Comparison of ENCODE assay signal across 8 cellular contexts in genomic region chr5:141618030-141618803, GRCh38. TPM values are rescaled to one million over a fixed set of nuclear protein-coding genes. Genes with fewer than 3 reads are reported as not detected.
DNase-seq lines count a peak whose midpoint lies in the region; ATAC-seq, FAIRE-seq and TF ChIP-seq lines count a peak whose summit lies in the region.

No MANE protein-coding gene starts in this region.

- H3K4me1 Mint-ChIP-seq in astrocyte (ENCODE audit: low read depth, unreplicated experiment), result peaks cover 13% of the 10 kb centered on the region

- peak overlapping the region; percentile 86 for H3K4me2 ChIP-seq in astrocyte (ENCODE audit: low read length)
- H3K4me2 ChIP-seq in smooth muscle cell, result peak overlapping the region; percentile 97

- H2AFZ ChIP-seq in astrocyte (ENCODE audit: low read depth, low read length) (peak overlapping the region; percentile 46), smooth muscle cell (ENCODE audit: low read depth) (peak overlapping the region; percentile 65)

- no peaks in the 10 kb centered on the region for H3K9me3 ChIP-seq in HUES64 (ENCODE audit: insufficient read depth, low read depth, low read length)
- no peaks in the 10 kb centered on the region for H3K9me3 ChIP-seq in astrocyte (ENCODE audit: insufficient read depth, low read depth, low read length)
- H3K9me3 ChIP-seq in smooth muscle cell (replicated peaks; ENCODE audit: low read depth), result no peaks in the 10 kb centered on the region

- peaks cover 29% of the 10 kb centered on the region for H4K20me1 ChIP-seq in astrocyte (ENCODE audit: insufficient read depth, low read length)
- H4K20me1 ChIP-seq in smooth muscle cell (ENCODE audit: low read depth), result peaks cover 42% of the 10 kb centered on the region

- peaks cover 51% of the 10 kb centered on the region for H3K79me2 ChIP-seq in astrocyte (ENCODE audit: insufficient read depth, low read length)
- peaks cover 46% of the 10 kb centered on the region for H3K79me2 ChIP-seq in smooth muscle cell (ENCODE audit: low read depth)

- peak overlapping the region; percentile 73 for H3K27ac Mint-ChIP-seq in astrocyte (ENCODE audit: unreplicated experiment)

- no peaks in the 10 kb centered on the region for H3K27me3 Mint-ChIP-seq in astrocyte (ENCODE audit: low read depth, unreplicated experiment)

- H3K36me3 Mint-ChIP-seq in astrocyte (ENCODE audit: low read depth, unreplicated experiment), result peaks cover 3% of the 10 kb centered on the region

- peaks cover 24% of the 10 kb centered on the region for H3F3A ChIP-seq in smooth muscle cell (ENCODE audit: low read depth)

- H3K9me3 Mint-ChIP-seq in astrocyte (ENCODE audit: unreplicated experiment), result no peaks in the 10 kb centered on the region

- DNase-seq in ELF-1 (ENCODE audit: low read depth, low spot score) (peak; percentile 73), astrocyte (ENCODE audit: low read depth) (no peak), smooth muscle cell (lab: John Stamatoyannopoulos, UW; ENCODE audit: unreplicated experiment) (peak; percentile 68), pons (ENCODE audit: low spot score) (no peak)

- WGBS in HUES64, result under 1% methylated on average over 36 of the region's 36 CpGs
- WGBS in smooth muscle cell (ENCODE audit: low lambda C conversion rate), result under 1% methylated on average over 23 of the region's 36 CpGs

- H3K4me1 ChIP-seq in HUES64 (ENCODE audit: insufficient read depth, low read length) (peaks cover 39% of the 10 kb centered on the region), astrocyte (ENCODE audit: insufficient read depth, low read length) (peaks cover 11% of the 10 kb centered on the region), smooth muscle cell (ENCODE audit: low read depth) (peaks cover 28% of the 10 kb centered on the region)

- peak overlapping the region; percentile 93 for H3K4me3 Mint-ChIP-seq in astrocyte (ENCODE audit: unreplicated experiment)

- H3K4me3 ChIP-seq in HUES64 (ENCODE audit: low read length) (peak overlapping the region; percentile 84), astrocyte (ENCODE audit: insufficient read depth, low read depth, low read length) (peak overlapping the region; percentile 62), iPS-11a (ENCODE audit: low read depth, low read length) (peak overlapping the region; percentile 73), smooth muscle cell (peak overlapping the region; percentile 94)

- H3K9ac ChIP-seq in HUES64 (ENCODE audit: low read depth, low read length) (peak overlapping the region; percentile 91), astrocyte (ENCODE audit: low read length) (peak overlapping the region; percentile 88), smooth muscle cell (ENCODE audit: low read depth) (peak overlapping the region; percentile 90)

- peak; percentile 30 for ATAC-seq in GM21529 (IDR thresholded peaks at IDR 0.05; ENCODE audit: unreplicated experiment)
- ATAC-seq in SK-N-SH treated with all-trans-retinoic acid at 6 μM for 48 hours, result peak; percentile 55

- TF ChIP-seq CTCF in astrocyte (IDR thresholded peaks at IDR 0.05; ENCODE audit: insufficient read depth, low read depth, low read length) (no peak), smooth muscle cell (IDR thresholded peaks at IDR 0.05; ENCODE audit: borderline replicate concordance, insufficient read depth, poor library complexity, severe bottlenecking) (no peak)

- peaks cover 34% of the 10 kb centered on the region for H3K36me3 ChIP-seq in HUES64 (ENCODE audit: insufficient read depth, low read length)
- H3K36me3 ChIP-seq in astrocyte (ENCODE audit: insufficient read depth, low read length), result peaks cover 6% of the 10 kb centered on the region
- H3K36me3 ChIP-seq in smooth muscle cell (ENCODE audit: low read depth), result peaks cover 1% of the 10 kb centered on the region

- H3K27ac ChIP-seq in HUES64 (ENCODE audit: low read depth, low read length), result peak overlapping the region; percentile 88
- peak overlapping the region; percentile 51 for H3K27ac ChIP-seq in astrocyte (ENCODE audit: low read depth, low read length)
- H3K27ac ChIP-seq in smooth muscle cell (ENCODE audit: low read depth), result peak overlapping the region; percentile 77

- H3K27me3 ChIP-seq in HUES64 (ENCODE audit: insufficient read depth, low read length) (no peaks in the 10 kb centered on the region), astrocyte (ENCODE audit: insufficient read depth, low read length) (no peaks in the 10 kb centered on the region), smooth muscle cell (ENCODE audit: low read depth) (no peaks in the 10 kb centered on the region)

- FAIRE-seq in astrocyte (lab: Jason Lieb, UNC), result no peak

TF ChIP-seq in SK-N-SH treated with all-trans-retinoic acid at 6 μM for 48 hours, 23 proteins besides CTCF, POLR2A, EP300 and RAD21:
- TF ChIP-seq ZNF8 (CRISPR knock-in tag; IDR thresholded peaks at IDR 0.05), result no peak
- TF ChIP-seq, protein P1, sequence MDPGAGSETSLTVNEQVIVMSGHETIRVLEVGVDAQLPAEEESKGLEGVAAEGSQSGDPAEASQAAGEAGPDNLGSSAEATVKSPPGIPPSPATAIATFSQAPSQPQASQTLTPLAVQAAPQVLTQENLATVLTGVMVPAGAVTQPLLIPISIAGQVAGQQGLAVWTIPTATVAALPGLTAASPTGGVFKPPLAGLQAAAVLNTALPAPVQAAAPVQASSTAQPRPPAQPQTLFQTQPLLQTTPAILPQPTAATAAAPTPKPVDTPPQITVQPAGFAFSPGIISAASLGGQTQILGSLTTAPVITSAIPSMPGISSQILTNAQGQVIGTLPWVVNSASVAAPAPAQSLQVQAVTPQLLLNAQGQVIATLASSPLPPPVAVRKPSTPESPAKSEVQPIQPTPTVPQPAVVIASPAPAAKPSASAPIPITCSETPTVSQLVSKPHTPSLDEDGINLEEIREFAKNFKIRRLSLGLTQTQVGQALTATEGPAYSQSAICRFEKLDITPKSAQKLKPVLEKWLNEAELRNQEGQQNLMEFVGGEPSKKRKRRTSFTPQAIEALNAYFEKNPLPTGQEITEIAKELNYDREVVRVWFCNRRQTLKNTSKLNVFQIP (CRISPR knock-in tag; IDR thresholded peaks at IDR 0.05; ENCODE audit: borderline replicate concordance, low read depth), result no peak
- TF ChIP-seq RARB (CRISPR knock-in tag; IDR thresholded peaks at IDR 0.05), result no peak
- no peak for TF ChIP-seq ZFP3 (CRISPR knock-in tag; IDR thresholded peaks at IDR 0.05)
- TF ChIP-seq GLIS3 (CRISPR knock-in tag; IDR thresholded peaks at IDR 0.05), result no peak
- no peak for TF ChIP-seq ARNTL (CRISPR knock-in tag; IDR thresholded peaks at IDR 0.05; ENCODE audit: borderline replicate concordance, low read depth)

RNA-seq across cellular contexts. Expression of gene DIAPH1, which starts 0.6 kb away (rescaled TPM):
- 54.8 TPM for polyA plus RNA-seq in HUES64 (2013, experiment 1 of 2)
- polyA plus RNA-seq in HUES64 (2013, experiment 2 of 2), result 55.0 TPM
- total RNA-seq in astrocyte (63.5 and 78.8 TPM in 2 replicates), smooth muscle cell (25.2 and 26.7 TPM in 2 replicates)
- polyA plus RNA-seq in smooth muscle cell, result 15.4 and 34.7 TPM in 2 replicates

RNA-seq across cellular contexts. Expression of gene HDAC3, which starts 18.4 kb away (rescaled TPM):
- 92.1 TPM for polyA plus RNA-seq in HUES64 (2013, experiment 1 of 2)
- 81.0 TPM for polyA plus RNA-seq in HUES64 (2013, experiment 2 of 2)
- total RNA-seq in astrocyte, result 60.7 and 63.8 TPM in 2 replicates
- total RNA-seq in smooth muscle cell, result 47.4 and 50.2 TPM in 2 replicates
- 66.9 and 79.8 TPM in 2 replicates for polyA plus RNA-seq in smooth muscle cell

RNA-seq across cellular contexts. Expression of gene RELL2, which starts 18.6 kb away (rescaled TPM):
- polyA plus RNA-seq in HUES64 (2013, experiment 1 of 2), result 10.3 TPM
- 9.7 TPM for polyA plus RNA-seq in HUES64 (2013, experiment 2 of 2)
- total RNA-seq in astrocyte (12.2 and 12.9 TPM in 2 replicates), smooth muscle cell (2.6 and 4.2 TPM in 2 replicates)
- polyA plus RNA-seq in smooth muscle cell, result 7.4 and 8.7 TPM in 2 replicates

RNA-seq across cellular contexts. Expression of gene FCHSD1, which starts 33.0 kb away (rescaled TPM):
- polyA plus RNA-seq in HUES64 (2013, experiment 1 of 2), result 11.5 TPM
- polyA plus RNA-seq in HUES64 (2013, experiment 2 of 2), result 12.6 TPM
- total RNA-seq in astrocyte (39.4 and 40.6 TPM in 2 replicates), smooth muscle cell (15.6 and 16.4 TPM in 2 replicates)
- 15.7 and 35.8 TPM in 2 replicates for polyA plus RNA-seq in smooth muscle cell

Comparison
In these comparisons a context has a peak if more than half of its experiments do, and no peak if none do; other contexts are left out.
1. DNase-seq: peak in ELF-1 (single experiment) and smooth muscle cell (single experiment); none in astrocyte (single experiment) and pons (single experiment).
2. Peak in every context shown above with its lines, with median percentiles within 50 percentile points of each other: H3K27ac ChIP-seq, H3K4me3 ChIP-seq and H3K9ac ChIP-seq.